Comparison of ENCODE assay signal across 12 cellular contexts in genomic region chr2:195021704-195022513, GRCh38.
DNase-seq lines count a peak whose midpoint lies in the region; ATAC-seq, FAIRE-seq and TF ChIP-seq lines count a peak whose summit lies in the region.
"Had no signal": no experiment of that assay in that cellular context is flagged by ENCODE, and none has a peak within 500 bp of the region (broad histone marks: within the 10 kb centered on the region; RNA-seq: fewer than 3 reads in every experiment).

No MANE protein-coding gene starts in this region.

- WGBS in HepG2 (ENCODE audit: low lambda C conversion rate), result 16% methylated on average over 3 of the region's 3 CpGs

- H3K4me3 ChIP-seq in HepG2 (replicated peaks in 1 of 3; ENCODE audit: insufficient read depth in 1 of 3, low read depth in 2 of 3, low read length in 3 of 3), result no peak overlapping the region

- H3K36me3 ChIP-seq in HepG2 (replicated peaks in 1 of 2; ENCODE audit: control insufficient read depth in 1 of 2, insufficient read depth in 2 of 2, low read length in 2 of 2), result no peaks in the 10 kb centered on the region

- H3K27ac ChIP-seq in HepG2 (ENCODE audit: extremely low read length, insufficient read depth, low read length), result no peak overlapping the region

- TF ChIP-seq RAD21 in HepG2 (CRISPR knock-in tag; IDR thresholded peaks at IDR 0.05), result no peak

- peaks cover 4% of the 10 kb centered on the region for H3K27me3 Mint-ChIP-seq in activated CD4-positive, alpha-beta memory T cell treated with anti-CD3 and anti-CD28 coated beads for 36 hours
- H3K27me3 Mint-ChIP-seq in activated CD4-positive, alpha-beta memory T cell treated with anti-CD3 and anti-CD28 coated beads, Interleukin-2, amount 10 ng/mL, durations not matched to agents 7 days and 5 days, result peaks cover 4% of the 10 kb centered on the region

- H3K79me2 ChIP-seq in HepG2 (ENCODE audit: insufficient read depth, low read length), result no peaks in the 10 kb centered on the region

- in situ Hi-C loops in HepG2 (cut with HindIII; ENCODE audit: extremely low pct_ligation_motif_present, low pct_unique_long_range_greater_than_20kb), result no loop called here

- no peaks in the 10 kb centered on the region for H3K9me3 ChIP-seq in HepG2 (ENCODE audit: low read length)

- BruUV-seq in HepG2 (replicated peaks; lab: Mats Ljungman, UMichigan), result no TSS peak

- no peak for TF ChIP-seq CTCF in HepG2 (CRISPR knock-in tag; IDR thresholded peaks at IDR 0.05)

- DNase-seq in activated CD4-positive, alpha-beta memory T cell treated with anti-CD3 and anti-CD28 coated beads for 36 hours, result no peak
- no peak for DNase-seq in activated CD4-positive, alpha-beta memory T cell treated with anti-CD3 and anti-CD28 coated beads, Interleukin-2, amount 10 ng/mL, durations not matched to agents 7 days and 5 days
- DNase-seq in stimulated activated effector memory CD8-positive, alpha-beta T cell treated with anti-CD3 and anti-CD28 coated beads, Interleukin-12 subunit alpha, Interleukin-12 subunit beta, amount 100 ng/mL, for 72 hours (ENCODE audit: low spot score in 2 of 2), result no peak
- no peak for DNase-seq in SKM-1 (lab: John Stamatoyannopoulos, UW; ENCODE audit: unreplicated experiment)
- no peak for DNase-seq in HepG2 (ENCODE audit: low spot score)
- DNase-seq in DMS79 (lab: John Stamatoyannopoulos, UW), result no peak
- DNase-seq: activated CD4-positive, alpha-beta T cell treated with anti-CD3 and anti-CD28 coated beads for 4 hours; GF-D8; mammary epithelial cell; small intestine had no signal

- H2AFZ ChIP-seq in HepG2 (ENCODE audit: low read length), result no peak overlapping the region

- TF ChIP-seq POLR2A in HepG2 (IDR thresholded peaks at IDR 0.05; ENCODE audit: insufficient read depth in 1 of 2, low read depth in 2 of 2, low read length in 2 of 2), result no peak

- no peak overlapping the region for H3K4me3 Mint-ChIP-seq in activated CD4-positive, alpha-beta memory T cell treated with anti-CD3 and anti-CD28 coated beads for 36 hours
- H3K4me3 Mint-ChIP-seq in activated CD4-positive, alpha-beta memory T cell treated with anti-CD3 and anti-CD28 coated beads, Interleukin-2, amount 10 ng/mL, durations not matched to agents 7 days and 5 days, result no peak overlapping the region
- no peak overlapping the region for H3K4me3 Mint-ChIP-seq in stimulated activated effector memory CD8-positive, alpha-beta T cell treated with anti-CD3 and anti-CD28 coated beads, Interleukin-12 subunit alpha, Interleukin-12 subunit beta, amount 100 ng/mL, for 72 hours

- H3K4me1 ChIP-seq in HepG2 (ENCODE audit: insufficient read depth, low read length), result no peaks in the 10 kb centered on the region

- intact Hi-C loops in activated CD4-positive, alpha-beta memory T cell treated with anti-CD3 and anti-CD28 coated beads for 36 hours (cut with micrococcal nuclease), result no loop called here
- intact Hi-C loops in HepG2 (cut with micrococcal nuclease; ENCODE audit: unreplicated experiment), result no loop called here

- CTCF ChIA-PET in activated CD4-positive, alpha-beta memory T cell treated with anti-CD3 and anti-CD28 coated beads for 36 hours (lab: Charles Lee), result interaction anchor here (0.5 kb wide), 1 partner anchor 1057 kb away, joined by 3 read pairs; no protein-coding TSS in a partner anchor
- CTCF ChIA-PET in activated CD4-positive, alpha-beta memory T cell treated with anti-CD3 and anti-CD28 coated beads, Interleukin-2, amount 10 ng/mL, durations not matched to agents 7 days and 5 days (lab: Charles Lee), result no interaction called here
- CTCF ChIA-PET in HepG2 (lab: Yijun Ruan, JAX; ENCODE audit: low intra/inter-chr PET ratio, low total read pairs), result no interaction called here

- no peak for FAIRE-seq in HepG2 (lab: Jason Lieb, UNC)
- FAIRE-seq: small intestine had no signal

- ATAC-seq in HG02623 (IDR thresholded peaks at IDR 0.05; ENCODE audit: unreplicated experiment) (peak; percentile 69), HG03520 (IDR thresholded peaks at IDR 0.05; ENCODE audit: unreplicated experiment) (peak; percentile 71), HepG2 (no peak)
- peak; percentile 63 for ATAC-seq in stimulated activated effector memory CD8-positive, alpha-beta T cell treated with anti-CD3 and anti-CD28 coated beads, Interleukin-12 subunit alpha, Interleukin-12 subunit beta, amount 100 ng/mL, for 72 hours

- H3K36me3 Mint-ChIP-seq in activated CD4-positive, alpha-beta memory T cell treated with anti-CD3 and anti-CD28 coated beads for 36 hours, result no peaks in the 10 kb centered on the region
- H3K36me3 Mint-ChIP-seq in activated CD4-positive, alpha-beta memory T cell treated with anti-CD3 and anti-CD28 coated beads, Interleukin-2, amount 10 ng/mL, durations not matched to agents 7 days and 5 days (ENCODE audit: low read depth), result no peaks in the 10 kb centered on the region
- no peaks in the 10 kb centered on the region for H3K36me3 Mint-ChIP-seq in stimulated activated effector memory CD8-positive, alpha-beta T cell treated with anti-CD3 and anti-CD28 coated beads, Interleukin-12 subunit alpha, Interleukin-12 subunit beta, amount 100 ng/mL, for 72 hours

- no peak overlapping the region for H3K9ac ChIP-seq in HepG2 (ENCODE audit: insufficient read depth, low read depth, low read length)

- peaks cover 8% of the 10 kb centered on the region for H3K4me1 Mint-ChIP-seq in activated CD4-positive, alpha-beta memory T cell treated with anti-CD3 and anti-CD28 coated beads for 36 hours (ENCODE audit: low read depth)
- H3K4me1 Mint-ChIP-seq in activated CD4-positive, alpha-beta memory T cell treated with anti-CD3 and anti-CD28 coated beads, Interleukin-2, amount 10 ng/mL, durations not matched to agents 7 days and 5 days, result no peaks in the 10 kb centered on the region
- H3K4me1 Mint-ChIP-seq in stimulated activated effector memory CD8-positive, alpha-beta T cell treated with anti-CD3 and anti-CD28 coated beads, Interleukin-12 subunit alpha, Interleukin-12 subunit beta, amount 100 ng/mL, for 72 hours, result no peaks in the 10 kb centered on the region

- H3K27me3 ChIP-seq in HepG2 (ENCODE audit: control insufficient read depth in 1 of 2, insufficient read depth in 2 of 2, low read length in 2 of 2), result no peaks in the 10 kb centered on the region

- H3K4me2 ChIP-seq in HepG2 (ENCODE audit: low read depth, low read length), result no peak overlapping the region

- peak overlapping the region; percentile 5 for H3K27ac Mint-ChIP-seq in activated CD4-positive, alpha-beta memory T cell treated with anti-CD3 and anti-CD28 coated beads for 36 hours
- no peak overlapping the region for H3K27ac Mint-ChIP-seq in activated CD4-positive, alpha-beta memory T cell treated with anti-CD3 and anti-CD28 coated beads, Interleukin-2, amount 10 ng/mL, durations not matched to agents 7 days and 5 days
- H3K27ac Mint-ChIP-seq in stimulated activated effector memory CD8-positive, alpha-beta T cell treated with anti-CD3 and anti-CD28 coated beads, Interleukin-12 subunit alpha, Interleukin-12 subunit beta, amount 100 ng/mL, for 72 hours, result no peak overlapping the region

- H3K9me3 Mint-ChIP-seq in activated CD4-positive, alpha-beta memory T cell treated with anti-CD3 and anti-CD28 coated beads for 36 hours, result no peaks in the 10 kb centered on the region
- H3K9me3 Mint-ChIP-seq in activated CD4-positive, alpha-beta memory T cell treated with anti-CD3 and anti-CD28 coated beads, Interleukin-2, amount 10 ng/mL, durations not matched to agents 7 days and 5 days, result no peaks in the 10 kb centered on the region
- H3K9me3 Mint-ChIP-seq in stimulated activated effector memory CD8-positive, alpha-beta T cell treated with anti-CD3 and anti-CD28 coated beads, Interleukin-12 subunit alpha, Interleukin-12 subunit beta, amount 100 ng/mL, for 72 hours, result no peaks in the 10 kb centered on the region

- TF ChIP-seq EP300 in HepG2 (IDR thresholded peaks at IDR 0.05; ENCODE audit: low read depth in 2 of 2, low read length in 2 of 2), result no peak
- TF ChIP-seq EP300 in HepG2 (CRISPR knock-in tag; IDR thresholded peaks at IDR 0.05; ENCODE audit: borderline replicate concordance), result no peak

- H4K20me1 ChIP-seq in HepG2 (ENCODE audit: insufficient read depth, low read length), result no peaks in the 10 kb centered on the region

- POLR2A ChIA-PET in activated CD4-positive, alpha-beta memory T cell treated with anti-CD3 and anti-CD28 coated beads for 36 hours (lab: Charles Lee), result no interaction called here
- POLR2A ChIA-PET in activated CD4-positive, alpha-beta memory T cell treated with anti-CD3 and anti-CD28 coated beads, Interleukin-2, amount 10 ng/mL, durations not matched to agents 7 days and 5 days (lab: Charles Lee), result no interaction called here
- POLR2A ChIA-PET in HepG2 (lab: Yijun Ruan, JAX), result no interaction called here

TF ChIP-seq in HepG2, 621 proteins besides CTCF, POLR2A, EP300 and RAD21 (continues in another document):
- TF ChIP-seq CAMTA2 (CRISPR knock-in tag; IDR thresholded peaks at IDR 0.05; ENCODE audit: borderline replicate concordance) (no peak), SOX5 (CRISPR knock-in tag; IDR thresholded peaks at IDR 0.05; ENCODE audit: borderline replicate concordance) (no peak), NR0B2 (CRISPR knock-in tag; IDR thresholded peaks at IDR 0.05) (no peak), JUNB (CRISPR knock-in tag; IDR thresholded peaks at IDR 0.05; ENCODE audit: borderline replicate concordance) (no peak), ZNF749 (CRISPR knock-in tag; IDR thresholded peaks at IDR 0.05; ENCODE audit: borderline replicate concordance) (no peak), ZEB1 (IDR thresholded peaks at IDR 0.05; ENCODE audit: insufficient replicate concordance, low read depth) (no peak), DMTF1 (CRISPR knock-in tag; IDR thresholded peaks at IDR 0.05) (no peak)
